In genomic region chr6:138722425-138723371, GRCh38 we compare ENCODE assay signal across 2 cellular contexts.
TF ChIP-seq lines count a peak whose summit lies in the region.

No MANE protein-coding gene starts in this region.

TF ChIP-seq in IMR-90, 13 proteins besides CTCF, POLR2A, EP300 and RAD21:
- TF ChIP-seq MAFK (IDR thresholded peaks at IDR 0.05; ENCODE audit: low read depth, low read length) (peak; percentile 28; the same call in 1 of the 2 replicates), RFX5 (IDR thresholded peaks at IDR 0.05; ENCODE audit: low read depth, low read length) (no peak), NFE2L2 (IDR thresholded peaks at IDR 0.05; ENCODE audit: low read depth, low read length) (peak; percentile 83)
TF ChIP-seq in IMR-90: peak in this region for 2.

TF ChIP-seq in K562, 482 proteins besides CTCF, POLR2A, EP300 and RAD21:
- no peak for TF ChIP-seq MLX (CRISPR knock-in tag; conservative IDR thresholded peaks at IDR 0.05)
- TF ChIP-seq ZBTB43 (CRISPR knock-in tag; IDR thresholded peaks at IDR 0.05): no peak
- no peak for TF ChIP-seq HDAC8 (tag; IDR thresholded peaks at IDR 0.05)
- TF ChIP-seq ZNF316 (IDR thresholded peaks at IDR 0.05): peak; percentile 71
- peak; percentile 43; the same call in 1 of the 2 replicates for TF ChIP-seq MAFF (IDR thresholded peaks at IDR 0.05; ENCODE audit: low read length)
- TF ChIP-seq C11orf30 (IDR thresholded peaks at IDR 0.05; ENCODE audit: low read depth): peak; percentile 62
- TF ChIP-seq MAFG (tag; conservative IDR thresholded peaks at IDR 0.05): peak; percentile 78
- no peak for TF ChIP-seq NR2C1 (IDR thresholded peaks at IDR 0.05)
- no peak for TF ChIP-seq NR2C1 (tag; IDR thresholded peaks at IDR 0.05)
- TF ChIP-seq SMARCB1 (IDR thresholded peaks at IDR 0.05; ENCODE audit: insufficient read length, low read depth): no peak
- TF ChIP-seq NFE2L1 (tag; IDR thresholded peaks at IDR 0.05; ENCODE audit: borderline replicate concordance, low read depth): peak; percentile 62; the same call in 1 of the 2 replicates
- peak; percentile 76 for TF ChIP-seq NFE2 (IDR thresholded peaks at IDR 0.05; ENCODE audit: low read depth)
- no peak for TF ChIP-seq SIRT6 (IDR thresholded peaks at IDR 0.05; ENCODE audit: low read depth, low read length)
- TF ChIP-seq STAT5A (IDR thresholded peaks at IDR 0.05; ENCODE audit: borderline replicate concordance, low read length): no peak
